4 cellular contexts compared by ENCODE assay signal in genomic region chr11:49948701-49949100, GRCh38. TPM values are rescaled to one million over a fixed set of nuclear protein-coding genes. Genes with fewer than 3 reads are reported as not detected.
"Had no signal": no experiment of that assay in that cellular context is flagged by ENCODE, and none has a peak within 500 bp of the region (broad histone marks: within the 10 kb centered on the region; RNA-seq: fewer than 3 reads in every experiment).

No MANE protein-coding gene starts in this region.

RNA-seq across cellular contexts. Expression of gene OR4C13, which starts 3.5 kb away (rescaled TPM):
- total RNA-seq: LHCN-M2, M059J, MCF 10A, NCI-H460 had no signal

RNA-seq across cellular contexts. Expression of gene OR4C12, which starts 33.6 kb away (rescaled TPM):
- total RNA-seq: LHCN-M2, M059J, MCF 10A, NCI-H460 had no signal
